8 cellular contexts compared by ENCODE assay signal in the genomic region with DNA sequence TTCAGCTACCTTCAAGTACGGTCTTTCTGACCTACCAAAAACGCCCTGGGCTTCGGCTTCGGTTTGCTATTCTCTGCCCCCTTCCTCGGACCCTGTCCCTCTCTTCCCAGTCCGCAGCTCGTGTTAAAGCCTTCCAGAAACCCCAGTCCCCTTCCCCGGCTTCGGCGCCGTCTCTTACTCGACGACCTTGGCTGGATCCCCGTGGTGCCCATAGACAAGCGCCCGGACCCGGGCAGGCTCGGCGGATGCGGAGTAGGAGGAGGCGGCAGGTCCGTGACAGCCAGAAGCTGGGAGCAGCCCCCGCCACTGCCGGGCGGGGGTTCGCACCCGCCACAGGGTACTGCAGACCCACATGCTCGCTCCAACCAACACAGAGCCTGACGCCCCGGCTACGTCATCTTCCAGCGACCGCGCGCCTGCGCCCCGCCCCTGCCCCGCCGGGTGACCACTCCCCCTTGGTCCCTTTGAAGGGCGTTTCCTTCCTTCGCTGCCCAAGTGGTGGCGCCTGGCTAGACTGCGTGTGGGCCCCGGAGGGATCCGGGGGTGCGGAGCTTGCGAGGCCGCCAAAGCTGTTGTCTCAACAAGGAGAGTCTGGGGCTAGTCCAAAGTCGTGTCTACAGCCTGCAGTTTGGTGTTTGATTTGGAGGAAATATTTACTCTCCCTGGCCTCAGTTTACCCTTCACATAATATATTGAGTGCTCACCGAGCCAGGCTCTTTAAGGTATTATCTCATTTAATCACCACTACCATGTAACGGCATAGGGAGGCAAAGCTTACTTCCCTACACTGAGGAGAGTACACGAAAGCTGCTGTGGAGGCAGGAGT. TPM values are rescaled to one million over a fixed set of nuclear protein-coding genes. Genes with fewer than 3 reads are reported as not detected.
DNase-seq lines count a peak whose midpoint lies in the region; ATAC-seq and TF ChIP-seq lines count a peak whose summit lies in the region.

MECR (minus strand) TSS at position 382 of the 826 bp plus-strand sequence; CDS start at position 354, 28 bp downstream.

- H3K4me3 ChIP-seq in dorsolateral prefrontal cortex (peak within 1 kb of the TSS; percentile 59 to 97 (median 85)), right lobe of liver (peak within 1 kb of the TSS; percentile 74 to 85 (median 79))

- DNase-seq in GM19240 (ENCODE audit: insufficient read length, low spot score), result peak; percentile 96
- peak; percentile 68 for DNase-seq in NCI-H748 treated with DMSO at 0.1 percent for 48 hours (lab: John Stamatoyannopoulos, UW)
- peak; percentile 96 to 97 for DNase-seq in activated CD4-positive, alpha-beta T cell treated with anti-CD3 and anti-CD28 coated beads, Interleukin-2, amount 50 U/mL, for 48 hours
- peak; percentile 92 to 98 (median 95) for DNase-seq in dorsolateral prefrontal cortex
- DNase-seq in right lobe of liver, result peak; percentile 93 to 94 (median 93)
- peak; percentile 92 to 95 for DNase-seq in stimulated activated CD4-positive, alpha-beta T cell treated with anti-CD3 and anti-CD28 coated beads, Interleukin-4, amount 100 ng/mL, for 4 hours

- no peaks in the 10 kb centered on the region for H3K36me3 ChIP-seq in right lobe of liver

- peak; percentile 58 for TF ChIP-seq POLR2A in right lobe of liver (IDR thresholded peaks at IDR 0.05)

- intact Hi-C loops in dorsolateral prefrontal cortex (cut with DNase I), result loop anchor here in 1 of 2 donors (5.0 to 10.0 kb wide), 4 partner anchors 48 to 1552 kb away; partner anchors contain the start of gene SRSF4
- intact Hi-C loops in right lobe of liver (cut with DNase I), result loop anchor here (10.0 kb wide), 1 partner anchor 1474 kb away; no protein-coding TSS in a partner anchor

- H3K4me1 ChIP-seq in right lobe of liver, result peaks cover 0 to 8% (median 0%) of the 10 kb centered on the region in 4 donors

- TF ChIP-seq CTCF in C4-2B (conservative IDR thresholded peaks at IDR 0.05) (peak; percentile 42), dorsolateral prefrontal cortex (IDR thresholded peaks at IDR 0.05 in 54 of 56, conservative IDR thresholded peaks at IDR 0.05 in 2 of 56; ENCODE audit: low read depth in 1 of 56, partially characterized antibody in 56 of 56) (peak in 55 of 56 donors; percentile 18 to 70 (median 52)), right lobe of liver (IDR thresholded peaks at IDR 0.05) (peak in 3 of 4 donors; percentile 19 to 25 (median 21))

- H3K27me3 ChIP-seq in dorsolateral prefrontal cortex (no peaks in the 10 kb centered on the region), right lobe of liver (no peaks in the 10 kb centered on the region)

- WGBS in right lobe of liver (ENCODE audit: insufficient coverage, low coverage, low lambda C conversion rate, missing lambda C conversion rate), result 5% methylated on average over 22 of the region's 52 CpGs

- H3K9me3 ChIP-seq in right lobe of liver, result no peaks in the 10 kb centered on the region

- peak within 1 kb of the TSS; percentile 67 for H3K27ac ChIP-seq in C4-2B
- H3K27ac ChIP-seq in dorsolateral prefrontal cortex, result peak within 1 kb of the TSS in 44 of 59 donors; percentile 7 to 89 (median 66)
- H3K27ac ChIP-seq in right lobe of liver, result peak within 1 kb of the TSS; percentile 26 to 45 (median 27)

- ATAC-seq in HG03469 (IDR thresholded peaks at IDR 0.05; ENCODE audit: unreplicated experiment) (peak; percentile 71), right lobe of liver (peak; percentile 97 to 99 (median 98))

RNA-seq across cellular contexts. Expression of gene MECR, which starts in this region (rescaled TPM):
- total RNA-seq in dorsolateral prefrontal cortex, result 10 to 100 TPM; 28.4 to 65.3 (median 45.9) TPM
- 10 to 100 TPM; 13.1 to 22.1 (median 15.7) TPM for total RNA-seq in right lobe of liver

Comparison
In these comparisons a context has a peak if more than half of its experiments do, and no peak if none do; other contexts are left out.
1. Peak in every context shown above with its lines: DNase-seq, ATAC-seq, H3K4me3 ChIP-seq and H3K27ac ChIP-seq.